In the genomic region with DNA sequence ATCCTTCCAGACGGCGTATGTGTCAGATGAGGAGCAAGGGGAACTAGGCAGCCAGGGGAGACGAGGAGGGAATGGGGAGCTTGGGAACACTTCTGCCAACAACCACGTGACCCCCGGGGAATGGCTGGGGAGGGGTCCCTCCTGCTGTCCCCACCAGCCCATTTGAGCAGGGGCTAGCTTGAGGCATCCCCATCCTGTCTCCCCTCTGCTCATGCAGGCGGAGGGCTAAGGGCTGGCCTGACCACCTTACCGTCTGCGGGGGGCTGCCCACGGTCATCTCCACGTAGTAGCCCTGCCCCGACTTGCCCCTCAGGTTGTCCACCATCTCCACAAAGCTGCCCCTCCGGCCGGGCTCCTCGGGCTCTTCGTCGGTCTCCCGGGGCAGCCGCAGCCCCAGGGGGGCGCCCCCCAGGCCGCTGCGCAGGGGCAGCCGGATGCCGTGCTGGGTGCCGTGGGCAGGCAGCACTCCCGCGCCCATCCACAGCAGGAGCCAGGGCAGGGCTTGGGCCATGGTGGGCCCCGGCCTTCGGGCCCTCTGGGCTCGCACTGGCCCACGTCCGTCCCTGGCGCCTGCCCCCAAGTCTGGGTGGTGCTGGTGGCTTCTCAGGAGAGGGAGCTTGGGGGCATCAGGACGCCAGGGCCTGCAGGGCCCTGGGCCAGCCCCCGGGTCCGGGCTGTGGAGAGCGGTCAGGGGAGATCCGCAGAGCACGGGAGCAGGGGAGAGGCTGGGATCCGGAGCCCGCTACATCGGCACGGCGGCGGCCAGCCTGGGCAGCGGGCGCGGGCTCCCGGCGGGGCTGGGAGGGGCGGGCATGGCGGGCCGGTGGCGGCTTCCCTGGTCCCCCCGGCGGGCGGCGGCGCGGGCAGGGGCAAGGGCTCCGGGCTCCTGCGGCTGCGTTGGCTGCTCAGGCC, we compare ENCODE assay signal across 8 cellular contexts. TPM values are rescaled to one million over a fixed set of nuclear protein-coding genes. Genes with fewer than 3 reads are reported as not detected.
A peak's percentile ranks its signal among the peaks of the same experiment; 100 is the strongest.
DNase-seq lines count a peak whose midpoint lies in the region; ATAC-seq and TF ChIP-seq lines count a peak whose summit lies in the region.

No MANE protein-coding gene starts in this region.

- peaks cover 26% of the 10 kb centered on the region for H3K27me3 Mint-ChIP-seq in dendritic cell treated with granulocyte-macrophage colony-stimulating factor and Interleukin-4, amounts not matched to agents 40 ng/mL and 50 ng/mL, for 4 days
- no peaks in the 10 kb centered on the region for H3K27me3 Mint-ChIP-seq in type B pancreatic cell

- peak overlapping the region; percentile 24 for H3K27ac Mint-ChIP-seq in dendritic cell treated with granulocyte-macrophage colony-stimulating factor and Interleukin-4, amounts not matched to agents 40 ng/mL and 50 ng/mL, for 4 days
- H3K27ac Mint-ChIP-seq in type B pancreatic cell = peak overlapping the region; percentile 48

- POLR2A ChIA-PET in RWPE1 (lab: Yijun Ruan, JAX; ENCODE audit: low non-redundant PET) = interaction anchor here (1.0 kb wide), 1 partner anchor 13 kb away, joined by 3 read pairs; no protein-coding TSS in a partner anchor

- H3K4me1 ChIP-seq in mononuclear cell (ENCODE audit: insufficient read depth, low read length) = peaks cover 37% of the 10 kb centered on the region

- H3K9me3 ChIP-seq in mononuclear cell (ENCODE audit: low read depth, low read length) = no peaks in the 10 kb centered on the region

- ATAC-seq in GM18858 (IDR thresholded peaks at IDR 0.05; ENCODE audit: unreplicated experiment) = no peak
- no peak for ATAC-seq in GM19023 (IDR thresholded peaks at IDR 0.05; ENCODE audit: unreplicated experiment)

- intact Hi-C loops in dendritic cell treated with granulocyte-macrophage colony-stimulating factor and Interleukin-4, amounts not matched to agents 40 ng/mL and 50 ng/mL, for 4 days (cut with micrococcal nuclease) = loop anchor here (5.0 kb wide), 1 partner anchor 83 kb away; a partner anchor contains a TSS

- H3K4me3 Mint-ChIP-seq in dendritic cell treated with granulocyte-macrophage colony-stimulating factor and Interleukin-4, amounts not matched to agents 40 ng/mL and 50 ng/mL, for 4 days = peak overlapping the region; percentile 89
- peak overlapping the region; percentile 93 for H3K4me3 Mint-ChIP-seq in type B pancreatic cell

- peak overlapping the region; percentile 65 for H3K27ac ChIP-seq in RWPE1

- CTCF ChIA-PET in RWPE1 (lab: Yijun Ruan, JAX) = interaction anchor here (0.6 kb wide), 1 partner anchor 20 kb away, joined by 4 read pairs; no protein-coding TSS in a partner anchor

- H3K4me1 Mint-ChIP-seq in dendritic cell treated with granulocyte-macrophage colony-stimulating factor and Interleukin-4, amounts not matched to agents 40 ng/mL and 50 ng/mL, for 4 days (ENCODE audit: low read depth) = peaks cover 29% of the 10 kb centered on the region
- H3K4me1 Mint-ChIP-seq in type B pancreatic cell (ENCODE audit: unreplicated experiment) = peaks cover 21% of the 10 kb centered on the region

- DNase-seq in EL (peak; percentile 21), RWPE1 (ENCODE audit: low spot score) (no peak), type B pancreatic cell (ENCODE audit: extremely low spot score, unreplicated experiment) (no peak), foreskin melanocyte (no peak)

- H3K9me3 Mint-ChIP-seq in dendritic cell treated with granulocyte-macrophage colony-stimulating factor and Interleukin-4, amounts not matched to agents 40 ng/mL and 50 ng/mL, for 4 days = no peaks in the 10 kb centered on the region
- H3K9me3 Mint-ChIP-seq in type B pancreatic cell = no peaks in the 10 kb centered on the region

- peaks cover 7% of the 10 kb centered on the region for H3K27me3 ChIP-seq in mononuclear cell (ENCODE audit: insufficient read depth, low read length)

- TF ChIP-seq CTCF in RWPE1 (conservative IDR thresholded peaks at IDR 0.05; ENCODE audit: low read depth) = no peak
- TF ChIP-seq CTCF in type B pancreatic cell (conservative IDR thresholded peaks at IDR 0.05) = no peak

- peak overlapping the region; percentile 39 for H3K4me3 ChIP-seq in mononuclear cell (ENCODE audit: low read length)

- H3K36me3 Mint-ChIP-seq in dendritic cell treated with granulocyte-macrophage colony-stimulating factor and Interleukin-4, amounts not matched to agents 40 ng/mL and 50 ng/mL, for 4 days (ENCODE audit: low read depth) = peaks cover 8% of the 10 kb centered on the region
- H3K36me3 Mint-ChIP-seq in type B pancreatic cell = no peaks in the 10 kb centered on the region

RNA-seq across cellular contexts. Expression of a gene that starts 0.5 kb away (rescaled TPM):
- 1.9 TPM for total RNA-seq in mononuclear cell
- total RNA-seq in type B pancreatic cell (ENCODE audit: low replicate concordance) = 26.2 and 37.4 TPM in 2 replicates

RNA-seq across cellular contexts. Expression of a gene that starts 12.1 kb away (rescaled TPM):
- total RNA-seq in mononuclear cell (13.4 TPM), type B pancreatic cell (ENCODE audit: low replicate concordance) (28.0 and 42.1 TPM in 2 replicates)

RNA-seq across cellular contexts. Expression of a gene that starts 24.4 kb away (rescaled TPM):
- total RNA-seq in mononuclear cell (0.52 TPM), type B pancreatic cell (ENCODE audit: low replicate concordance) (5.9 and 12.8 TPM in 2 replicates)
